In genomic region chr3:62876064-62876463, GRCh38 we compare ENCODE assay signal across 7 cellular contexts. TPM values are rescaled to one million over a fixed set of nuclear protein-coding genes. Genes with fewer than 3 reads are reported as not detected.
A peak's percentile ranks its signal among the peaks of the same experiment; 100 is the strongest.
DNase-seq lines count a peak whose midpoint lies in the region; ATAC-seq and TF ChIP-seq lines count a peak whose summit lies in the region.

No MANE protein-coding gene starts in this region.

- H2AFZ ChIP-seq in HCT116 (ENCODE audit: low read depth, low read length, poor library complexity, severe bottlenecking) (no peak overlapping the region), OCI-LY7 (ENCODE audit: low read length) (no peak overlapping the region)

- H3K79me2 ChIP-seq in HCT116 (ENCODE audit: insufficient read depth, low read length): no peaks in the 10 kb centered on the region
- H3K79me2 ChIP-seq in OCI-LY7 (ENCODE audit: insufficient read depth, low read depth, low read length): peaks cover 20% of the 10 kb centered on the region; the same call in 1 of the 2 replicates

- H3K27ac Mint-ChIP-seq in natural killer cell: no peak overlapping the region

- BruUV-seq in HCT116 (replicated peaks; lab: Mats Ljungman, UMichigan) (no TSS peak), OCI-LY7 (replicated peaks; lab: Mats Ljungman, UMichigan) (no TSS peak)

- no peaks in the 10 kb centered on the region for H3K4me1 Mint-ChIP-seq in natural killer cell

- H3K9me3 ChIP-seq in HCT116 (ENCODE audit: control insufficient read depth in 1 of 2, insufficient read depth in 1 of 2, low read depth in 1 of 2, low read length in 2 of 2): no peaks in the 10 kb centered on the region
- H3K9me3 ChIP-seq in OCI-LY7 (ENCODE audit: low read length): no peaks in the 10 kb centered on the region
- H3K9me3 ChIP-seq in ascending aorta: no peaks in the 10 kb centered on the region

- peaks cover 20 to 29% of the 10 kb centered on the region in 2 donors for H3K27me3 Mint-ChIP-seq in natural killer cell (ENCODE audit: low read depth in 2 of 2)

- intact Hi-C loops in HCT116 (cut with micrococcal nuclease) (loop anchor here (10.0 kb wide), 1 partner anchor 319 kb away; no protein-coding TSS in a partner anchor), OCI-LY7 (cut with micrococcal nuclease; ENCODE audit: unreplicated experiment) (loop anchor here (5.0 kb wide), 1 partner anchor 76 kb away; no protein-coding TSS in a partner anchor), ascending aorta (cut with DNase I) (no loop called here), natural killer cell (cut with micrococcal nuclease) (no loop called here)

- no peaks in the 10 kb centered on the region for H3K9me2 ChIP-seq in HCT116 (ENCODE audit: insufficient read depth)
- H3K9me2 ChIP-seq in OCI-LY7 (ENCODE audit: insufficient read depth, low read length): no peaks in the 10 kb centered on the region

- no peaks in the 10 kb centered on the region for H3K36me3 ChIP-seq in HCT116 (ENCODE audit: control insufficient read depth in 1 of 2, insufficient read depth in 2 of 2, low read length in 2 of 2)
- no peaks in the 10 kb centered on the region for H3K36me3 ChIP-seq in OCI-LY7 (ENCODE audit: insufficient read depth, low read length)
- H3K36me3 ChIP-seq in ascending aorta: no peaks in the 10 kb centered on the region

- H3K9me3 Mint-ChIP-seq in natural killer cell: peaks cover 4 to 5% of the 10 kb centered on the region in 2 donors

- no peaks in the 10 kb centered on the region for H3K27me3 ChIP-seq in HCT116 (ENCODE audit: insufficient read depth, low read length)
- peaks cover 4% of the 10 kb centered on the region for H3K27me3 ChIP-seq in ascending aorta

- H3K27ac ChIP-seq in HCT116 (ENCODE audit: low read depth, low read length) (no peak overlapping the region), OCI-LY7 (ENCODE audit: low read depth, low read length, poor library complexity, severe bottlenecking) (no peak overlapping the region), ascending aorta (no peak overlapping the region)

- no peaks in the 10 kb centered on the region for H3K4me1 ChIP-seq in HCT116 (ENCODE audit: control insufficient read depth in 1 of 2, insufficient read depth in 2 of 2, low read length in 2 of 2)
- H3K4me1 ChIP-seq in OCI-LY7 (ENCODE audit: insufficient read depth, low read length, poor library complexity, severe bottlenecking): peaks cover 30% of the 10 kb centered on the region
- peaks cover 0 to 4% of the 10 kb centered on the region in 2 donors for H3K4me1 ChIP-seq in ascending aorta

- RAD21 ChIA-PET in HCT116 (lab: Charles Lee; ENCODE audit: low non-redundant PET in 1 of 2, low total read pairs in 2 of 2, uncharacterized antibody in 2 of 2, unreplicated experiment in 2 of 2): no interaction called here

- TF ChIP-seq CTCF in HCT116 (IDR thresholded peaks at IDR 0.05 in 2 of 3, conservative IDR thresholded peaks at IDR 0.05 in 1 of 3; ENCODE audit: borderline replicate concordance in 1 of 3, insufficient read depth in 1 of 3, low read depth in 2 of 3, low read length in 2 of 3): no peak
- TF ChIP-seq CTCF in OCI-LY7 (conservative IDR thresholded peaks at IDR 0.05; ENCODE audit: low read length): no peak
- no peak for TF ChIP-seq CTCF in ascending aorta (IDR thresholded peaks at IDR 0.05)
- TF ChIP-seq CTCF in natural killer cell (IDR thresholded peaks at IDR 0.05): no peak

- no peak for TF ChIP-seq RAD21 in HCT116 (IDR thresholded peaks at IDR 0.05; ENCODE audit: low read depth)

- TF ChIP-seq POLR2A in HCT116 (IDR thresholded peaks at IDR 0.05; ENCODE audit: borderline replicate concordance, extremely low read depth, insufficient read depth, insufficient read length): no peak

- peaks cover 18% of the 10 kb centered on the region for H3K36me3 Mint-ChIP-seq in natural killer cell

- ATAC-seq in HCT116 (no peak), natural killer cell (no peak), HG03135 (IDR thresholded peaks at IDR 0.05; ENCODE audit: unreplicated experiment) (no peak)

- POLR2A ChIA-PET in HCT116 (lab: Charles Lee) (no interaction called here), OCI-LY7 (lab: Charles Lee) (no interaction called here)

- no peak overlapping the region for H3K9ac ChIP-seq in HCT116 (ENCODE audit: low read length)

- DNase-seq in HCT116 (ENCODE audit: low read depth, low spot score) (no peak), OCI-LY7 (ENCODE audit: low spot score) (peak; percentile 87), fibroblast of peridontal ligament (ENCODE audit: extremely low read depth) (peak; percentile 46), pulmonary artery endothelial cell (ENCODE audit: low read depth, low spot score) (peak; percentile 7), ascending aorta (ENCODE audit: low spot score in 2 of 2) (no peak), natural killer cell (no peak)

- no peak overlapping the region for H3K4me3 ChIP-seq in HCT116 (replicated peaks in 1 of 2; ENCODE audit: low read depth in 1 of 2, low read length in 2 of 2)
- H3K4me3 ChIP-seq in OCI-LY7 (ENCODE audit: low read depth, low read length, poor library complexity, severe bottlenecking): peak overlapping the region; percentile 91
- H3K4me3 ChIP-seq in ascending aorta: no peak overlapping the region

- no peak overlapping the region for H3K4me3 Mint-ChIP-seq in natural killer cell

- H4K20me1 ChIP-seq in HCT116 (ENCODE audit: insufficient read depth) (no peaks in the 10 kb centered on the region), OCI-LY7 (ENCODE audit: insufficient read depth, low read length) (0 out of 2 replicates have a peak, but pooled peaks cover 5% of the 10 kb centered on the region)

- CTCF ChIA-PET in HCT116 (lab: Charles Lee): no interaction called here
- CTCF ChIA-PET in OCI-LY7 (lab: Charles Lee; ENCODE audit: unreplicated experiment): interaction anchor here (0.6 kb wide), 1 partner anchor 50 kb away, joined by 3 read pairs; no protein-coding TSS in a partner anchor

- no peak overlapping the region for H3K4me2 ChIP-seq in HCT116 (ENCODE audit: low read length)
- H3K4me2 ChIP-seq in OCI-LY7 (ENCODE audit: low read length): peak overlapping the region; percentile 92

TF ChIP-seq in HCT116, 20 proteins besides CTCF, POLR2A, EP300 and RAD21:
- TF ChIP-seq ELF1 (IDR thresholded peaks at IDR 0.05; ENCODE audit: borderline replicate concordance, low read depth) (no peak), REST (IDR thresholded peaks at IDR 0.05; ENCODE audit: low read depth) (peak; percentile 38)

RNA-seq across cellular contexts. Expression of gene CADPS, which starts 0.8 kb away (rescaled TPM):
- total RNA-seq in HCT116 (2021; ENCODE audit: unreplicated experiment) (not detected), OCI-LY7 (2022) (68.6 and 79.5 TPM in 2 replicates), pulmonary artery endothelial cell (not detected in 2 replicates), ascending aorta (not detected), natural killer cell (not detected)
- not detected in 2 replicates for polyA plus RNA-seq in HCT116 (2012)
- total RNA-seq in OCI-LY7 (2014; rRNA removed; shearing (Covaris generic)): 61.3 and 76.9 TPM in 2 replicates

Comparison
In these comparisons a context has a peak if more than half of its experiments do, and no peak if none do; other contexts are left out.
1. DNase-seq: peak in OCI-LY7 (single experiment), fibroblast of peridontal ligament (single experiment) and pulmonary artery endothelial cell (single experiment); none in HCT116 (single experiment), ascending aorta (0 of 2) and natural killer cell (single experiment).
2. RNA of gene CADPS, which starts 0.8 kb away (total RNA-seq): 61.3 to 79.5 TPM in OCI-LY7; not detected in HCT116 (single experiment), not detected in pulmonary artery endothelial cell, not detected in ascending aorta (single experiment) and not detected in natural killer cell; every median in the first group is over 10 times any median in the second.
3. intact Hi-C loops: an anchor here in HCT116 (10.0 kb wide) and OCI-LY7 (5.0 kb wide); none called in ascending aorta and natural killer cell.